In the genomic region with DNA sequence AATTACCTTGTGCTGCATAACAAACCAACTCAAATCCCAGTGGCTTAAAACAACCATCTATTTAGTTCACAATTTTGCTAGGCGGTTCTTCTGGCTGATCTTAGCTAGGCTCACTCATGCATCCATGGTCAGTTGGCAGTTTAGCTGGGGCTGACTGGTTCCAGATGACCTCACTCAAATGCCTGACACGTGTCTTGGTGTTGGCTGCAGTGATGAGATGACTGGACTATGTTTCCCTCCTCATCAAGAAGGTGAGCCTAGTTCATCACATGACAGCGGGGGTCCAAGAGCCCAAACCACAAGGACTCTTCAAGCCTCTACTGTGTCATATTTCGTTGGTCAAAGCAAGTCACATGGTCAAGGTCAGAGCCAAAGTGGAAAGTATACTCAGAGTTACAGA, we compare ENCODE assay signal across 1 cellular context.
TF ChIP-seq lines count a peak whose summit lies in the region.

No MANE protein-coding gene starts in this region.

TF ChIP-seq in HepG2, 621 proteins besides CTCF, POLR2A, EP300 and RAD21:
- TF ChIP-seq, protein P1, sequence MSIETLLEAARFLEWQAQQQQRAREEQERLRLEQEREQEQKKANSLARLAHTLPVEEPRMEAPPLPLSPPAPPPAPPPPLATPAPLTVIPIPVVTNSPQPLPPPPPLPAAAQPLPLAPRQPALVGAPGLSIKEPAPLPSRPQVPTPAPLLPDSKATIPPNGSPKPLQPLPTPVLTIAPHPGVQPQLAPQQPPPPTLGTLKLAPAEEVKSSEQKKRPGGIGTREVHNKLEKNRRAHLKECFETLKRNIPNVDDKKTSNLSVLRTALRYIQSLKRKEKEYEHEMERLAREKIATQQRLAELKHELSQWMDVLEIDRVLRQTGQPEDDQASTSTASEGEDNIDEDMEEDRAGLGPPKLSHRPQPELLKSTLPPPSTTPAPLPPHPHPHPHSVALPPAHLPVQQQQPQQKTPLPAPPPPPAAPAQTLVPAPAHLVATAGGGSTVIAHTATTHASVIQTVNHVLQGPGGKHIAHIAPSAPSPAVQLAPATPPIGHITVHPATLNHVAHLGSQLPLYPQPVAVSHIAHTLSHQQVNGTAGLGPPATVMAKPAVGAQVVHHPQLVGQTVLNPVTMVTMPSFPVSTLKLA (IDR thresholded peaks at IDR 0.05): peak; percentile 19; the same call in 1 of the 2 replicates
- TF ChIP-seq, protein P2, sequence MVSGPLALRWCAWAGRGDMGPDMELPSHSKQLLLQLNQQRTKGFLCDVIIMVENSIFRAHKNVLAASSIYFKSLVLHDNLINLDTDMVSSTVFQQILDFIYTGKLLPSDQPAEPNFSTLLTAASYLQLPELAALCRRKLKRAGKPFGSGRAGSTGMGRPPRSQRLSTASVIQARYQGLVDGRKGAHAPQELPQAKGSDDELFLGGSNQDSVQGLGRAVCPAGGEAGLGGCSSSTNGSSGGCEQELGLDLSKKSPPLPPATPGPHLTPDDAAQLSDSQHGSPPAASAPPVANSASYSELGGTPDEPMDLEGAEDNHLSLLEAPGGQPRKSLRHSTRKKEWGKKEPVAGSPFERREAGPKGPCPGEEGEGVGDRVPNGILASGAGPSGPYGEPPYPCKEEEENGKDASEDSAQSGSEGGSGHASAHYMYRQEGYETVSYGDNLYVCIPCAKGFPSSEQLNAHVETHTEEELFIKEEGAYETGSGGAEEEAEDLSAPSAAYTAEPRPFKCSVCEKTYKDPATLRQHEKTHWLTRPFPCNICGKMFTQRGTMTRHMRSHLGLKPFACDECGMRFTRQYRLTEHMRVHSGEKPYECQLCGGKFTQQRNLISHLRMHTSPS (CRISPR knock-in tag; IDR thresholded peaks at IDR 0.05; ENCODE audit: low read depth): no peak
- TF ChIP-seq, protein P3, sequence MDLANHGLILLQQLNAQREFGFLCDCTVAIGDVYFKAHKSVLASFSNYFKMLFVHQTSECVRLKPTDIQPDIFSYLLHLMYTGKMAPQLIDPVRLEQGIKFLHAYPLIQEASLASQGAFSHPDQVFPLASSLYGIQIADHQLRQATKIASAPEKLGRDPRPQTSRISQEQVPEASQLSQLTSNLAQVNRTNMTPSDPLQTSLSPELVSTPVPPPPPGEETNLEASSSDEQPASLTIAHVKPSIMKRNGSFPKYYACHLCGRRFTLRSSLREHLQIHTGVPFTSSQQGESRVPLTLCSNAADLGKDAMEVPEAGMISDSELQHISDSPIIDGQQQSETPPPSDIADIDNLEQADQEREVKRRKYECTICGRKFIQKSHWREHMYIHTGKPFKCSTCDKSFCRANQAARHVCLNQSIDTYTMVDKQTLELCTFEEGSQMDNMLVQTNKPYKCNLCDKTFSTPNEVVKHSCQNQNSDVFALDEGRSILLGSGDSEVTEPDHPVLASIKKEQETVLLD (CRISPR knock-in tag; IDR thresholded peaks at IDR 0.05; ENCODE audit: low read depth): no peak
- TF ChIP-seq, protein P4, sequence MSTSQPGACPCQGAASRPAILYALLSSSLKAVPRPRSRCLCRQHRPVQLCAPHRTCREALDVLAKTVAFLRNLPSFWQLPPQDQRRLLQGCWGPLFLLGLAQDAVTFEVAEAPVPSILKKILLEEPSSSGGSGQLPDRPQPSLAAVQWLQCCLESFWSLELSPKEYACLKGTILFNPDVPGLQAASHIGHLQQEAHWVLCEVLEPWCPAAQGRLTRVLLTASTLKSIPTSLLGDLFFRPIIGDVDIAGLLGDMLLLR (CRISPR knock-in tag; IDR thresholded peaks at IDR 0.05): no peak
- TF ChIP-seq CREB1 (IDR thresholded peaks at IDR 0.05): 0 out of 2 replicates have a peak, but pooled peaks have one; percentile 42
- TF ChIP-seq CREB1 (CRISPR knock-in tag; IDR thresholded peaks at IDR 0.05): no peak
- peak; percentile 56; the same call in 1 of the 2 replicates for TF ChIP-seq RFX5 (IDR thresholded peaks at IDR 0.05; ENCODE audit: low read depth, low read length)
- TF ChIP-seq, protein P5, sequence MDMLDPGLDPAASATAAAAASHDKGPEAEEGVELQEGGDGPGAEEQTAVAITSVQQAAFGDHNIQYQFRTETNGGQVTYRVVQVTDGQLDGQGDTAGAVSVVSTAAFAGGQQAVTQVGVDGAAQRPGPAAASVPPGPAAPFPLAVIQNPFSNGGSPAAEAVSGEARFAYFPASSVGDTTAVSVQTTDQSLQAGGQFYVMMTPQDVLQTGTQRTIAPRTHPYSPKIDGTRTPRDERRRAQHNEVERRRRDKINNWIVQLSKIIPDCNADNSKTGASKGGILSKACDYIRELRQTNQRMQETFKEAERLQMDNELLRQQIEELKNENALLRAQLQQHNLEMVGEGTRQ (IDR thresholded peaks at IDR 0.05; ENCODE audit: low read depth, low read length): 0 out of 2 replicates have a peak, but pooled peaks have one; percentile 8
- TF ChIP-seq, protein P5 (CRISPR knock-in tag; IDR thresholded peaks at IDR 0.05; ENCODE audit: borderline replicate concordance): no peak; the same call in 1 of the 2 replicates
